In genomic region chr12:51183349-51183748, GRCh38 we compare ENCODE assay signal across 2 cellular contexts.
TF ChIP-seq lines count a peak whose summit lies in the region.

No MANE protein-coding gene starts in this region.

TF ChIP-seq in HEK293, 187 proteins besides CTCF, POLR2A, EP300 and RAD21:
- TF ChIP-seq ZNF449 (tag by site-specific recombination; IDR thresholded peaks at IDR 0.05) (no peak), ZNF530 (tag by site-specific recombination; IDR thresholded peaks at IDR 0.05; ENCODE audit: low read depth) (peak; percentile 95)

TF ChIP-seq in GM12878, 131 proteins besides CTCF, POLR2A, EP300 and RAD21:
- TF ChIP-seq IRF5 (IDR thresholded peaks at IDR 0.05; ENCODE audit: borderline replicate concordance) (no peak), NFIC (IDR thresholded peaks at IDR 0.05; ENCODE audit: low read depth, low read length) (no peak), JUNB (IDR thresholded peaks at IDR 0.05) (no peak), SIN3A (IDR thresholded peaks at IDR 0.05; ENCODE audit: low read depth, low read length) (no peak), MYC (IDR thresholded peaks at IDR 0.05; ENCODE audit: insufficient read depth, insufficient read length, insufficient replicate concordance, low read length, severe bottlenecking) (no peak), RBBP5 (conservative IDR thresholded peaks at IDR 0.05) (no peak), EED (IDR thresholded peaks at IDR 0.05; ENCODE audit: low read depth) (no peak), CUX1 (IDR thresholded peaks at IDR 0.05; ENCODE audit: insufficient replicate concordance, low read depth, low read length) (no peak), ESRRA (IDR thresholded peaks at IDR 0.05; ENCODE audit: low read length) (no peak), ZNF384 (IDR thresholded peaks at IDR 0.05; ENCODE audit: borderline replicate concordance, low read depth, low read length) (no peak), ZNF687 (IDR thresholded peaks at IDR 0.05) (no peak), BHLHE40 (IDR thresholded peaks at IDR 0.05; ENCODE audit: borderline replicate concordance in 1 of 2, low read depth in 2 of 2, low read length in 1 of 2) (no peak), E2F8 (IDR thresholded peaks at IDR 0.05; ENCODE audit: low read depth, partially characterized antibody) (no peak), TARDBP (IDR thresholded peaks at IDR 0.05; ENCODE audit: borderline replicate concordance) (no peak)
